In genomic region chr19:6218497-6219146, GRCh38 we compare ENCODE assay signal across 1 cellular context.
TF ChIP-seq lines count a peak whose summit lies in the region.

No MANE protein-coding gene starts in this region.

TF ChIP-seq in GM12878, 131 proteins besides CTCF, POLR2A, EP300 and RAD21 (continued from another document):
- TF ChIP-seq HSF1 (IDR thresholded peaks at IDR 0.05; ENCODE audit: low read depth, low read length) (no peak), JUNB (IDR thresholded peaks at IDR 0.05) (no peak), YY1 (IDR thresholded peaks at IDR 0.05; ENCODE audit: low read depth, low read length) (peak; percentile 79), PML (IDR thresholded peaks at IDR 0.05; ENCODE audit: low read length) (no peak), NBN (IDR thresholded peaks at IDR 0.05) (no peak), TCF3 (IDR thresholded peaks at IDR 0.05; ENCODE audit: borderline replicate concordance, insufficient read depth, low read depth, low read length) (0 out of 2 replicates have a peak, but pooled peaks have one; percentile 34), ESRRA (IDR thresholded peaks at IDR 0.05; ENCODE audit: low read length) (no peak), RB1 (IDR thresholded peaks at IDR 0.05; ENCODE audit: borderline replicate concordance) (no peak), HCFC1 (IDR thresholded peaks at IDR 0.05; ENCODE audit: low read length) (no peak), HDGF (IDR thresholded peaks at IDR 0.05) (0 out of 2 replicates have a peak, but pooled peaks have one; percentile 69), MYC (IDR thresholded peaks at IDR 0.05; ENCODE audit: insufficient read depth, insufficient read length, insufficient replicate concordance, low read length, severe bottlenecking) (no peak), HDAC6 (IDR thresholded peaks at IDR 0.05; ENCODE audit: unreplicated experiment) (no peak), RUNX3 (IDR thresholded peaks at IDR 0.05; ENCODE audit: low read length) (peak; percentile 47; the same call in 1 of the 2 replicates), RELB (IDR thresholded peaks at IDR 0.05; ENCODE audit: low read depth) (no peak), IRF4 (IDR thresholded peaks at IDR 0.05; ENCODE audit: low read depth, low read length) (0 out of 2 replicates have a peak, but pooled peaks have one; percentile 21), SMC3 (IDR thresholded peaks at IDR 0.05; ENCODE audit: borderline replicate concordance, low read length) (peak; percentile 87), LARP7 (IDR thresholded peaks at IDR 0.05) (peak; percentile 27; the same call in 1 of the 2 replicates), BCL11A (IDR thresholded peaks at IDR 0.05; ENCODE audit: low read depth, low read length) (no peak), MAX (IDR thresholded peaks at IDR 0.05; ENCODE audit: low read depth, low read length) (no peak), BACH1 (IDR thresholded peaks at IDR 0.05; ENCODE audit: borderline replicate concordance) (no peak), NRF1 (conservative IDR thresholded peaks at IDR 0.05; ENCODE audit: low read depth, low read length) (no peak), EZH2 (IDR thresholded peaks at IDR 0.05; ENCODE audit: borderline replicate concordance, control insufficient read depth, low read depth, low read length) (no peak), RBBP5 (conservative IDR thresholded peaks at IDR 0.05) (no peak), EGR1 (IDR thresholded peaks at IDR 0.05; ENCODE audit: borderline replicate concordance in 1 of 2, low read depth in 2 of 2, low read length in 2 of 2) (peak in 1 of 2 experiments; percentile 34; a peak in 1 of 3 replicates), KDM1A (IDR thresholded peaks at IDR 0.05; ENCODE audit: borderline replicate concordance) (no peak), SMARCA5 (IDR thresholded peaks at IDR 0.05) (peak; percentile 43; the same call in 1 of the 2 replicates), CHD4 (IDR thresholded peaks at IDR 0.05) (no peak), MTA2 (IDR thresholded peaks at IDR 0.05; ENCODE audit: low read depth) (no peak), CREB1 (IDR thresholded peaks at IDR 0.05; ENCODE audit: low read depth) (no peak), E4F1 (IDR thresholded peaks at IDR 0.05; ENCODE audit: borderline replicate concordance, partially characterized antibody) (no peak), FOXM1 (IDR thresholded peaks at IDR 0.05; ENCODE audit: low read depth, low read length) (no peak)
- TF ChIP-seq, protein P1, sequence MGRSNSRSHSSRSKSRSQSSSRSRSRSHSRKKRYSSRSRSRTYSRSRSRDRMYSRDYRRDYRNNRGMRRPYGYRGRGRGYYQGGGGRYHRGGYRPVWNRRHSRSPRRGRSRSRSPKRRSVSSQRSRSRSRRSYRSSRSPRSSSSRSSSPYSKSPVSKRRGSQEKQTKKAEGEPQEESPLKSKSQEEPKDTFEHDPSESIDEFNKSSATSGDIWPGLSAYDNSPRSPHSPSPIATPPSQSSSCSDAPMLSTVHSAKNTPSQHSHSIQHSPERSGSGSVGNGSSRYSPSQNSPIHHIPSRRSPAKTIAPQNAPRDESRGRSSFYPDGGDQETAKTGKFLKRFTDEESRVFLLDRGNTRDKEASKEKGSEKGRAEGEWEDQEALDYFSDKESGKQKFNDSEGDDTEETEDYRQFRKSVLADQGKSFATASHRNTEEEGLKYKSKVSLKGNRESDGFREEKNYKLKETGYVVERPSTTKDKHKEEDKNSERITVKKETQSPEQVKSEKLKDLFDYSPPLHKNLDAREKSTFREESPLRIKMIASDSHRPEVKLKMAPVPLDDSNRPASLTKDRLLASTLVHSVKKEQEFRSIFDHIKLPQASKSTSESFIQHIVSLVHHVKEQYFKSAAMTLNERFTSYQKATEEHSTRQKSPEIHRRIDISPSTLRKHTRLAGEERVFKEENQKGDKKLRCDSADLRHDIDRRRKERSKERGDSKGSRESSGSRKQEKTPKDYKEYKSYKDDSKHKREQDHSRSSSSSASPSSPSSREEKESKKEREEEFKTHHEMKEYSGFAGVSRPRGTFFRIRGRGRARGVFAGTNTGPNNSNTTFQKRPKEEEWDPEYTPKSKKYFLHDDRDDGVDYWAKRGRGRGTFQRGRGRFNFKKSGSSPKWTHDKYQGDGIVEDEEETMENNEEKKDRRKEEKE (IDR thresholded peaks at IDR 0.05), result no peak
- TF ChIP-seq, protein P2, sequence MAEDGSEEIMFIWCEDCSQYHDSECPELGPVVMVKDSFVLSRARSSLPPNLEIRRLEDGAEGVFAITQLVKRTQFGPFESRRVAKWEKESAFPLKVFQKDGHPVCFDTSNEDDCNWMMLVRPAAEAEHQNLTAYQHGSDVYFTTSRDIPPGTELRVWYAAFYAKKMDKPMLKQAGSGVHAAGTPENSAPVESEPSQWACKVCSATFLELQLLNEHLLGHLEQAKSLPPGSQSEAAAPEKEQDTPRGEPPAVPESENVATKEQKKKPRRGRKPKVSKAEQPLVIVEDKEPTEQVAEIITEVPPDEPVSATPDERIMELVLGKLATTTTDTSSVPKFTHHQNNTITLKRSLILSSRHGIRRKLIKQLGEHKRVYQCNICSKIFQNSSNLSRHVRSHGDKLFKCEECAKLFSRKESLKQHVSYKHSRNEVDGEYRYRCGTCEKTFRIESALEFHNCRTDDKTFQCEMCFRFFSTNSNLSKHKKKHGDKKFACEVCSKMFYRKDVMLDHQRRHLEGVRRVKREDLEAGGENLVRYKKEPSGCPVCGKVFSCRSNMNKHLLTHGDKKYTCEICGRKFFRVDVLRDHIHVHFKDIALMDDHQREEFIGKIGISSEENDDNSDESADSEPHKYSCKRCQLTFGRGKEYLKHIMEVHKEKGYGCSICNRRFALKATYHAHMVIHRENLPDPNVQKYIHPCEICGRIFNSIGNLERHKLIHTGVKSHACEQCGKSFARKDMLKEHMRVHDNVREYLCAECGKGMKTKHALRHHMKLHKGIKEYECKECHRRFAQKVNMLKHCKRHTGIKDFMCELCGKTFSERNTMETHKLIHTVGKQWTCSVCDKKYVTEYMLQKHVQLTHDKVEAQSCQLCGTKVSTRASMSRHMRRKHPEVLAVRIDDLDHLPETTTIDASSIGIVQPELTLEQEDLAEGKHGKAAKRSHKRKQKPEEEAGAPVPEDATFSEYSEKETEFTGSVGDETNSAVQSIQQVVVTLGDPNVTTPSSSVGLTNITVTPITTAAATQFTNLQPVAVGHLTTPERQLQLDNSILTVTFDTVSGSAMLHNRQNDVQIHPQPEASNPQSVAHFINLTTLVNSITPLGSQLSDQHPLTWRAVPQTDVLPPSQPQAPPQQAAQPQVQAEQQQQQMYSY (CRISPR knock-in tag; IDR thresholded peaks at IDR 0.05), result no peak
